8 cellular contexts compared by ENCODE assay signal in genomic region chr3:9808345-9809037, GRCh38. TPM values are rescaled to one million over a fixed set of nuclear protein-coding genes. Genes with fewer than 3 reads are reported as not detected.
DNase-seq lines count a peak whose midpoint lies in the region; ATAC-seq, FAIRE-seq and TF ChIP-seq lines count a peak whose summit lies in the region.

No MANE protein-coding gene starts in this region.

- H3K36me3 ChIP-seq in brain microvascular endothelial cell (replicated peaks) (peaks cover 45% of the 10 kb centered on the region), thoracic aorta (peaks cover 24% of the 10 kb centered on the region)

- DNase-seq in D721Med (ENCODE audit: insufficient read length, low spot score) (no peak), T-helper 9 cell (peak; percentile 20), brain microvascular endothelial cell (peak; percentile 28), lung microvascular endothelial cell (ENCODE audit: low read depth in 2 of 2) (peak; percentile 51 to 62), thoracic aorta (ENCODE audit: low spot score) (no peak), NCI-H1048 (lab: John Stamatoyannopoulos, UW) (no peak)
- peak; percentile 30 for DNase-seq in Jurkat, Clone E6-1 (ENCODE audit: low read depth, low spot score)

- H3K9me3 ChIP-seq in thoracic aorta = no peaks in the 10 kb centered on the region

- in situ Hi-C loops in brain microvascular endothelial cell (cut with HindIII; ENCODE audit: low pct_ligation_motif_present, low sequenced_read_pairs) = no loop called here

- FAIRE-seq in D721Med (lab: Jason Lieb, UNC) = no peak

- TF ChIP-seq CTCF in D721Med (IDR thresholded peaks at IDR 0.05; ENCODE audit: insufficient read depth, missing control alignments) (peak; percentile 8), brain microvascular endothelial cell (IDR thresholded peaks at IDR 0.05; ENCODE audit: low read depth, low read length, missing control alignments) (peak; percentile 59), thoracic aorta (IDR thresholded peaks at IDR 0.05) (no peak)

- peaks cover 0 to 20% of the 10 kb centered on the region in 2 donors for H3K4me1 ChIP-seq in thoracic aorta (ENCODE audit: control insufficient read depth in 1 of 2, low read depth in 2 of 2)

- ATAC-seq in GM19467 (IDR thresholded peaks at IDR 0.05; ENCODE audit: unreplicated experiment) = peak; percentile 39
- no peak for ATAC-seq in thoracic aorta (ENCODE audit: insufficient number of reproducible peaks, low FRiP score, low read depth)

- H3K27ac ChIP-seq in brain microvascular endothelial cell (peak overlapping the region; percentile 2), thoracic aorta (peak overlapping the region; percentile 96 to 99)

- H3K4me3 ChIP-seq in Jurkat, Clone E6-1 (ENCODE audit: low read length) = no peak overlapping the region
- no peak overlapping the region for H3K4me3 ChIP-seq in brain microvascular endothelial cell (ENCODE audit: low read depth, low read length)
- no peak overlapping the region for H3K4me3 ChIP-seq in thoracic aorta

- H3K27me3 ChIP-seq in brain microvascular endothelial cell (replicated peaks) = no peaks in the 10 kb centered on the region
- no peaks in the 10 kb centered on the region for H3K27me3 ChIP-seq in thoracic aorta (replicated peaks; ENCODE audit: insufficient read depth)

RNA-seq across cellular contexts. Expression of gene TTLL3, which starts 1.6 kb away (rescaled TPM):
- 45.3 TPM for polyA plus RNA-seq in Jurkat, Clone E6-1 (2012; ENCODE audit: insufficient read depth, insufficient read length)
- 2.2 and 5.8 TPM in 2 replicates for total RNA-seq in lung microvascular endothelial cell
- 10 to 100 TPM; 77.0 to 91.9 TPM for total RNA-seq in thoracic aorta

RNA-seq across cellular contexts. Expression of gene ARPC4, which starts 15.6 kb away (rescaled TPM):
- 61.1 TPM for polyA plus RNA-seq in Jurkat, Clone E6-1 (2012; ENCODE audit: insufficient read depth, insufficient read length)
- 247 and 251 TPM in 2 replicates for total RNA-seq in lung microvascular endothelial cell
- 100 to 1,000 TPM; 196 to 204 TPM for total RNA-seq in thoracic aorta

RNA-seq across cellular contexts. Expression of gene TADA3, which starts 16.2 kb away (rescaled TPM):
- 83.8 TPM for polyA plus RNA-seq in Jurkat, Clone E6-1 (2012; ENCODE audit: insufficient read depth, insufficient read length)
- total RNA-seq in lung microvascular endothelial cell (19.0 and 25.4 TPM in 2 replicates), thoracic aorta (10 to 100 TPM; 61.7 to 73.6 TPM)

RNA-seq across cellular contexts. Expression of gene RPUSD3, which starts 35.3 kb away (rescaled TPM):
- polyA plus RNA-seq in Jurkat, Clone E6-1 (2012; ENCODE audit: insufficient read depth, insufficient read length) = 93.9 TPM
- 15.9 TPM in 2 replicates for total RNA-seq in lung microvascular endothelial cell
- total RNA-seq in thoracic aorta = 10 to 100 TPM; 24.5 to 41.3 TPM

RNA-seq across cellular contexts. Expression of gene CAMK1, which starts 38.7 kb away (rescaled TPM):
- polyA plus RNA-seq in Jurkat, Clone E6-1 (2012; ENCODE audit: insufficient read depth, insufficient read length) = not detected
- total RNA-seq in lung microvascular endothelial cell (21.4 and 25.1 TPM in 2 replicates), thoracic aorta (10 to 100 TPM; 50.9 to 69.7 TPM)

Comparison
In these comparisons a context has a peak if more than half of its experiments do, and no peak if none do; other contexts are left out.
1. DNase-seq: peak in Jurkat, Clone E6-1 (single experiment), T-helper 9 cell (single experiment), brain microvascular endothelial cell (single experiment) and lung microvascular endothelial cell (2 of 2); none in D721Med (single experiment), thoracic aorta (single experiment) and NCI-H1048 (single experiment).
2. RNA of gene TTLL3, which starts 1.6 kb away (total RNA-seq): 77.0 to 91.9 TPM in thoracic aorta; 2.2 to 5.8 TPM in lung microvascular endothelial cell; every median in the first group is over 10 times any median in the second.